Comparison of ENCODE assay signal across 1 cellular context in the genomic region with DNA sequence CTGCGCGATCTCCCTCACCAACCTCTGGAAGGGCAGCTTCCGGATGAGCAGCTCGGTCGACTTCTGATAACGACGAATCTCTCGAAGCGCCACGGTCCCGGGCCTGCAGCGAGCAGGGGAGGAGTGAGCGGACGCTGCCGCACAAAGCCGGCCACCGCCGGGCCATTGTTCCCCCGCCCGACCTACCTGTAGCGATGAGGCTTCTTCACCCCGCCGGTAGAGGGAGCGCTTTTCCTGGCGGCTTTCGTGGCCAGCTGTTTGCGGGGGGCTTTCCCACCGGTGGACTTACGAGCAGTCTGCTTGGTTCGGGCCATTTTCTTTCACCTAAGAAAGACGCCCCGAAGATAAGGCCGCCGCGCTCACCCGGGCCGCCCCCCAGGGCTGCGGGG.
TF ChIP-seq lines count a peak whose summit lies in the region.

No MANE protein-coding gene starts in this region.

TF ChIP-seq in IMR-90, 13 proteins besides CTCF, POLR2A, EP300 and RAD21:
- TF ChIP-seq MXI1 (IDR thresholded peaks at IDR 0.05; ENCODE audit: borderline replicate concordance, low read depth, low read length) (no peak), RFX5 (IDR thresholded peaks at IDR 0.05; ENCODE audit: low read depth, low read length) (no peak), BHLHE40 (IDR thresholded peaks at IDR 0.05; ENCODE audit: low read depth, low read length) (no peak), SMC3 (IDR thresholded peaks at IDR 0.05; ENCODE audit: low read depth, low read length) (no peak), NFE2L2 (IDR thresholded peaks at IDR 0.05; ENCODE audit: low read depth, low read length) (no peak), FOS (IDR thresholded peaks at IDR 0.05; ENCODE audit: low read depth, low read length) (no peak), MAZ (IDR thresholded peaks at IDR 0.05; ENCODE audit: borderline replicate concordance, low read depth, low read length) (no peak), RCOR1 (IDR thresholded peaks at IDR 0.05; ENCODE audit: insufficient replicate concordance, low read length) (no peak), MAFK (IDR thresholded peaks at IDR 0.05; ENCODE audit: low read depth, low read length) (no peak), CEBPB (IDR thresholded peaks at IDR 0.05; ENCODE audit: low read depth, low read length) (no peak), CHD1 (IDR thresholded peaks at IDR 0.05; ENCODE audit: low read depth, low read length) (no peak)
- TF ChIP-seq, protein P1, sequence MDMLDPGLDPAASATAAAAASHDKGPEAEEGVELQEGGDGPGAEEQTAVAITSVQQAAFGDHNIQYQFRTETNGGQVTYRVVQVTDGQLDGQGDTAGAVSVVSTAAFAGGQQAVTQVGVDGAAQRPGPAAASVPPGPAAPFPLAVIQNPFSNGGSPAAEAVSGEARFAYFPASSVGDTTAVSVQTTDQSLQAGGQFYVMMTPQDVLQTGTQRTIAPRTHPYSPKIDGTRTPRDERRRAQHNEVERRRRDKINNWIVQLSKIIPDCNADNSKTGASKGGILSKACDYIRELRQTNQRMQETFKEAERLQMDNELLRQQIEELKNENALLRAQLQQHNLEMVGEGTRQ (IDR thresholded peaks at IDR 0.05; ENCODE audit: low read depth, low read length) = no peak
- TF ChIP-seq, protein P2, sequence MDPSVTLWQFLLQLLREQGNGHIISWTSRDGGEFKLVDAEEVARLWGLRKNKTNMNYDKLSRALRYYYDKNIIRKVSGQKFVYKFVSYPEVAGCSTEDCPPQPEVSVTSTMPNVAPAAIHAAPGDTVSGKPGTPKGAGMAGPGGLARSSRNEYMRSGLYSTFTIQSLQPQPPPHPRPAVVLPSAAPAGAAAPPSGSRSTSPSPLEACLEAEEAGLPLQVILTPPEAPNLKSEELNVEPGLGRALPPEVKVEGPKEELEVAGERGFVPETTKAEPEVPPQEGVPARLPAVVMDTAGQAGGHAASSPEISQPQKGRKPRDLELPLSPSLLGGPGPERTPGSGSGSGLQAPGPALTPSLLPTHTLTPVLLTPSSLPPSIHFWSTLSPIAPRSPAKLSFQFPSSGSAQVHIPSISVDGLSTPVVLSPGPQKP (IDR thresholded peaks at IDR 0.05; ENCODE audit: borderline replicate concordance, low read depth, low read length) = no peak
